In the genomic region with DNA sequence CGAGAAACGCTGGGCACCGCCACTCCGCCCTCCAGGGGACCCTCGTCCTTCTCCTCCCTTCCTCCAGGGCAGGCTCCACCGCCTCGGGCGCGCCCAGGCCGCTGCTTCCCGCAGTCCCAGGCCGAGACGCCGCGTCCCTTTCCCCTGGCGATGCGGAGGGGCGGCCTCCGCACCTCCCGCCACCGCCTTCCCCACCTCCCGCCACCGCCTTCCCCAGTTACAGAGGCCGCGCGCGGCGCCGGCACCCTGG, we compare ENCODE assay signal across 8 cellular contexts. TPM values are rescaled to one million over a fixed set of nuclear protein-coding genes. Genes with fewer than 3 reads are reported as not detected.
DNase-seq lines count a peak whose midpoint lies in the region; ATAC-seq and TF ChIP-seq lines count a peak whose summit lies in the region.
"Had no signal": no experiment of that assay in that cellular context is flagged by ENCODE, and none has a peak within 500 bp of the region (broad histone marks: within the 10 kb centered on the region; RNA-seq: fewer than 3 reads in every experiment).

No MANE protein-coding gene starts in this region.

- H3K4me3 Mint-ChIP-seq in activated B cell treated with CpG ODN at 0.5 μM for 24 hours, result peak overlapping the region; percentile 92

- DNase-seq in HEK293T (ENCODE audit: extremely low spot score) (no peak), activated B cell treated with CpG ODN at 0.5 μM for 24 hours (no peak), left cardiac atrium (no peak), skeletal muscle cell (ENCODE audit: low read depth) (no peak), cerebellum (ENCODE audit: low spot score) (no peak), DMS153 treated with DMSO at 0.1 percent for 48 hours (lab: John Stamatoyannopoulos, UW; ENCODE audit: unreplicated experiment) (no peak)

- CTCF ChIA-PET in HEK293T (lab: Yijun Ruan, JAX), result interaction anchor here (0.8 kb wide), 1 partner anchor 95 kb away, joined by 4 read pairs; no protein-coding TSS in a partner anchor
- CTCF ChIA-PET in activated B cell treated with CpG ODN at 0.5 μM for 24 hours (lab: Charles Lee), result no interaction called here

- peaks cover 8% of the 10 kb centered on the region for H3K36me3 Mint-ChIP-seq in activated B cell treated with CpG ODN at 0.5 μM for 24 hours (ENCODE audit: low read depth)

- H3K4me1 Mint-ChIP-seq in activated B cell treated with CpG ODN at 0.5 μM for 24 hours, result peaks cover 63% of the 10 kb centered on the region

- ATAC-seq in activated B cell treated with CpG ODN at 0.5 μM for 24 hours (ENCODE audit: low read depth) (no peak), left cardiac atrium (peak; percentile 41 to 51), HG02852 (IDR thresholded peaks at IDR 0.05; ENCODE audit: unreplicated experiment) (no peak)

- H3K9me3 Mint-ChIP-seq in activated B cell treated with CpG ODN at 0.5 μM for 24 hours, result no peaks in the 10 kb centered on the region

- POLR2A ChIA-PET in HEK293T (lab: Yijun Ruan, JAX) (interaction anchor here (0.8 to 1.4 kb wide), 10 partner anchors 13 to 318 kb away, joined by 3 to 11 read pairs (median 4); no protein-coding TSS in a partner anchor), activated B cell treated with CpG ODN at 0.5 μM for 24 hours (lab: Charles Lee) (interaction anchor here (0.7 to 1.2 kb wide), 6 partner anchors 14 to 289 kb away, joined by 3 to 8 read pairs (median 5); no protein-coding TSS in a partner anchor)

- intact Hi-C loops in activated B cell treated with CpG ODN at 0.5 μM for 24 hours (cut with micrococcal nuclease) (loop anchor here (1.0 to 10.0 kb wide), 9 partner anchors 61 to 1324 kb away; a partner anchor contains a TSS), left cardiac atrium (cut with DNase I) (no loop called here)

- H3K27me3 Mint-ChIP-seq in activated B cell treated with CpG ODN at 0.5 μM for 24 hours, result no peaks in the 10 kb centered on the region

- peak overlapping the region; percentile 89 for H3K4me3 ChIP-seq in skeletal muscle cell (ENCODE audit: low read depth, low read length)

- no peak for TF ChIP-seq CTCF in activated B cell treated with CpG ODN at 0.5 μM for 24 hours (IDR thresholded peaks at IDR 0.05)

- peak overlapping the region; percentile 92 for H3K27ac Mint-ChIP-seq in activated B cell treated with CpG ODN at 0.5 μM for 24 hours

TF ChIP-seq in HEK293T, 16 proteins besides CTCF, POLR2A, EP300 and RAD21:
- TF ChIP-seq L3MBTL2 (conservative IDR thresholded peaks at IDR 0.05) (no peak), CTBP1 (IDR thresholded peaks at IDR 0.05; ENCODE audit: borderline replicate concordance) (0 out of 2 replicates have a peak, but pooled peaks have one; percentile 13)
TF ChIP-seq in HEK293T: peak in this region for 1.

RNA-seq across cellular contexts. Expression of a gene that starts 0.2 kb away (rescaled TPM):
- total RNA-seq in activated B cell treated with CpG ODN at 0.5 μM for 24 hours (205 and 237 TPM in 2 replicates), left cardiac atrium (10 to 100 TPM; 63.8 to 89.0 TPM), cerebellum (77.3 TPM)

RNA-seq across cellular contexts. Expression of a gene that starts 48.1 kb away (rescaled TPM):
- total RNA-seq in activated B cell treated with CpG ODN at 0.5 μM for 24 hours, result not detected in 2 replicates
- total RNA-seq in left cardiac atrium, result not detected
- not detected for total RNA-seq in cerebellum
- total RNA-seq: subcutaneous adipose tissue had no signal

Comparison
In these comparisons a context has a peak if more than half of its experiments do, and no peak if none do; other contexts are left out.
1. ATAC-seq: peak in left cardiac atrium (2 of 2); none in activated B cell treated with CpG ODN at 0.5 μM for 24 hours (single experiment) and HG02852 (single experiment).